Comparison of ENCODE assay signal across 11 cellular contexts in genomic region chr6:117138920-117139319, GRCh38.
"Had no signal": no experiment of that assay in that cellular context is flagged by ENCODE, and none has a peak within 500 bp of the region (broad histone marks: within the 10 kb centered on the region; RNA-seq: fewer than 3 reads in every experiment).

No MANE protein-coding gene starts in this region.

- DNase-seq: activated CD4-positive, alpha-beta T cell treated with anti-CD3 and anti-CD28 coated beads, Interleukin-2, amount 50 U/mL, for 48 hours; activated CD4-positive, CD25-positive, alpha-beta regulatory T cell treated with anti-CD3 and anti-CD28 coated beads, Interleukin-2, amount 50 U/mL, for 72 hours; activated CD8-positive, alpha-beta memory T cell treated with anti-CD3 and anti-CD28 coated beads, Interleukin-2, amount 10 ng/mL, durations not matched to agents 7 days and 5 days; activated effector memory CD4-positive, alpha-beta T cell treated with anti-CD3 and anti-CD28 coated beads, Interleukin-2, amount 50 U/mL, for 16 hours; activated T-cell treated with anti-CD3 and anti-CD28 coated beads, Interleukin-2, amount 50 U/mL, for 24 hours; amniotic stem cell; foreskin keratinocyte; stomach had no signal

- ATAC-seq: activated CD8-positive, alpha-beta memory T cell treated with anti-CD3 and anti-CD28 coated beads, Interleukin-2, amount 10 ng/mL, durations not matched to agents 7 days and 5 days; activated naive CD4-positive, alpha-beta T cell treated with anti-CD3 and anti-CD28 coated beads, Interleukin-2, amount 50 U/mL, for 72 hours; foreskin keratinocyte; natural killer cell treated with Interleukin-12 subunit alpha and Interleukin-12 subunit beta and Interleukin-15 and Interleukin-18, amount 100 ng/mL, for 72 hours had no signal

- H3K36me3 ChIP-seq: stomach had no signal

- H3K4me1 ChIP-seq: foreskin keratinocyte had no signal

- H3K4me3 ChIP-seq: skin epidermis, stomach had no signal

- H3K27ac ChIP-seq: foreskin keratinocyte, skin epidermis, stomach had no signal

- H3K9me3 ChIP-seq: stomach had no signal

- H3K27me3 ChIP-seq: foreskin keratinocyte, stomach had no signal
